ENCODE assay signal across 10 cellular contexts in genomic region chr1:77950873-77951272, GRCh38. TPM values are rescaled to one million over a fixed set of nuclear protein-coding genes. Genes with fewer than 3 reads are reported as not detected.
DNase-seq lines count a peak whose midpoint lies in the region; ATAC-seq and TF ChIP-seq lines count a peak whose summit lies in the region.
"Had no signal": no experiment of that assay in that cellular context is flagged by ENCODE, and none has a peak within 500 bp of the region (broad histone marks: within the 10 kb centered on the region; RNA-seq: fewer than 3 reads in every experiment).

No MANE protein-coding gene starts in this region.

- POLR2A ChIA-PET in activated CD8-positive, alpha-beta T cell treated with anti-CD3 and anti-CD28 coated beads for 36 hours (lab: Charles Lee) = interaction anchor here (0.7 to 3.0 kb wide), 14 partner anchors 8 to 171 kb away, joined by 3 to 20 read pairs (median 4); partner anchors contain the start of genes FUBP1 and MIGA1
- POLR2A ChIA-PET in activated CD8-positive, alpha-beta T cell treated with anti-CD3 and anti-CD28 coated beads, Interleukin-2, amount 10 ng/mL, durations not matched to agents 7 days and 5 days (lab: Charles Lee) = interaction anchor here (0.8 to 1.6 kb wide), 4 partner anchors 9 to 53 kb away, joined by 3 to 5 read pairs (median 4); partner anchors contain the start of genes DNAJB4 and FUBP1
- POLR2A ChIA-PET in GM10248 (lab: Yijun Ruan, JAX) = interaction anchor here (1.0 kb wide), 1 partner anchor 53 kb away, joined by 3 read pairs; no protein-coding TSS in a partner anchor

- H3K27ac ChIP-seq in smooth muscle cell (ENCODE audit: low read depth) = peak overlapping the region; percentile 6

- H3K27me3 Mint-ChIP-seq in activated CD8-positive, alpha-beta T cell treated with anti-CD3 and anti-CD28 coated beads for 36 hours = no peaks in the 10 kb centered on the region
- no peaks in the 10 kb centered on the region for H3K27me3 Mint-ChIP-seq in activated CD8-positive, alpha-beta T cell treated with anti-CD3 and anti-CD28 coated beads, Interleukin-2, amount 10 ng/mL, durations not matched to agents 7 days and 5 days (ENCODE audit: low read depth)

- no peaks in the 10 kb centered on the region for H3K9me3 ChIP-seq in smooth muscle cell (replicated peaks; ENCODE audit: low read depth)

- peaks cover 75% of the 10 kb centered on the region for H3K79me2 ChIP-seq in smooth muscle cell (ENCODE audit: low read depth)

- intact Hi-C loops in activated CD8-positive, alpha-beta T cell treated with anti-CD3 and anti-CD28 coated beads for 36 hours (cut with micrococcal nuclease) = no loop called here

- H3K4me3 Mint-ChIP-seq in activated CD8-positive, alpha-beta T cell treated with anti-CD3 and anti-CD28 coated beads for 36 hours = no peak overlapping the region
- no peak overlapping the region for H3K4me3 Mint-ChIP-seq in activated CD8-positive, alpha-beta T cell treated with anti-CD3 and anti-CD28 coated beads, Interleukin-2, amount 10 ng/mL, durations not matched to agents 7 days and 5 days

- peaks cover 57% of the 10 kb centered on the region for H3K36me3 Mint-ChIP-seq in activated CD8-positive, alpha-beta T cell treated with anti-CD3 and anti-CD28 coated beads for 36 hours (ENCODE audit: low read depth)
- H3K36me3 Mint-ChIP-seq in activated CD8-positive, alpha-beta T cell treated with anti-CD3 and anti-CD28 coated beads, Interleukin-2, amount 10 ng/mL, durations not matched to agents 7 days and 5 days (ENCODE audit: low read depth) = peaks cover 68% of the 10 kb centered on the region

- H3F3A ChIP-seq in smooth muscle cell (ENCODE audit: low read depth) = peaks cover 18% of the 10 kb centered on the region

- no peak for DNase-seq in activated CD8-positive, alpha-beta T cell treated with anti-CD3 and anti-CD28 coated beads for 36 hours
- DNase-seq in activated CD8-positive, alpha-beta T cell treated with anti-CD3 and anti-CD28 coated beads, Interleukin-2, amount 10 ng/mL, durations not matched to agents 7 days and 5 days = no peak
- DNase-seq in smooth muscle cell (lab: John Stamatoyannopoulos, UW; ENCODE audit: unreplicated experiment) = no peak
- no peak for DNase-seq in GM10248 (ENCODE audit: extremely low spot score)
- no peak for DNase-seq in dedifferentiated amniotic fluid mesenchymal stem cell (ENCODE audit: extremely low spot score)
- no peak for DNase-seq in SW 1271 (lab: John Stamatoyannopoulos, UW)
- DNase-seq: T-helper 2 cell had no signal

- H3K4me1 ChIP-seq in smooth muscle cell (ENCODE audit: low read depth) = peaks cover 3% of the 10 kb centered on the region

- no peaks in the 10 kb centered on the region for H3K27me3 ChIP-seq in smooth muscle cell (ENCODE audit: low read depth)

- H3K4me1 Mint-ChIP-seq in activated CD8-positive, alpha-beta T cell treated with anti-CD3 and anti-CD28 coated beads for 36 hours (ENCODE audit: low read depth) = peaks cover 50% of the 10 kb centered on the region
- H3K4me1 Mint-ChIP-seq in activated CD8-positive, alpha-beta T cell treated with anti-CD3 and anti-CD28 coated beads, Interleukin-2, amount 10 ng/mL, durations not matched to agents 7 days and 5 days (ENCODE audit: low read depth) = peaks cover 27% of the 10 kb centered on the region

- H3K27ac Mint-ChIP-seq in activated CD8-positive, alpha-beta T cell treated with anti-CD3 and anti-CD28 coated beads for 36 hours = peak overlapping the region; percentile 86
- no peak overlapping the region for H3K27ac Mint-ChIP-seq in activated CD8-positive, alpha-beta T cell treated with anti-CD3 and anti-CD28 coated beads, Interleukin-2, amount 10 ng/mL, durations not matched to agents 7 days and 5 days

- CTCF ChIA-PET in activated CD8-positive, alpha-beta T cell treated with anti-CD3 and anti-CD28 coated beads for 36 hours (lab: Charles Lee) = interaction anchor here (1.1 kb wide), 1 partner anchor 14 kb away, joined by 4 read pairs; no protein-coding TSS in a partner anchor
- CTCF ChIA-PET in activated CD8-positive, alpha-beta T cell treated with anti-CD3 and anti-CD28 coated beads, Interleukin-2, amount 10 ng/mL, durations not matched to agents 7 days and 5 days (lab: Charles Lee) = interaction anchor here (1.3 kb wide), 1 partner anchor 28 kb away, joined by 3 read pairs; the partner anchor contains the start of gene FUBP1
- CTCF ChIA-PET in GM10248 (lab: Yijun Ruan, JAX) = interaction anchor here (1.3 to 1.4 kb wide), 2 partner anchors 10 to 14 kb away, joined by 3 to 5 read pairs; no protein-coding TSS in a partner anchor

- H3K4me2 ChIP-seq in smooth muscle cell = no peak overlapping the region

- no peak for TF ChIP-seq CTCF in activated CD8-positive, alpha-beta T cell treated with anti-CD3 and anti-CD28 coated beads for 36 hours (IDR thresholded peaks at IDR 0.05)
- no peak for TF ChIP-seq CTCF in smooth muscle cell (IDR thresholded peaks at IDR 0.05; ENCODE audit: borderline replicate concordance, insufficient read depth, poor library complexity, severe bottlenecking)
- no peak for TF ChIP-seq CTCF in GM10248 (IDR thresholded peaks at IDR 0.05; ENCODE audit: control extremely low read depth, extremely low read depth, low read depth, missing control alignments)

- H4K20me1 ChIP-seq in smooth muscle cell (ENCODE audit: low read depth) = peaks cover 99% of the 10 kb centered on the region

- no peak overlapping the region for H3K9ac ChIP-seq in smooth muscle cell (ENCODE audit: low read depth)

- no peak overlapping the region for H3K4me3 ChIP-seq in smooth muscle cell

- no peaks in the 10 kb centered on the region for H3K9me3 Mint-ChIP-seq in activated CD8-positive, alpha-beta T cell treated with anti-CD3 and anti-CD28 coated beads for 36 hours
- no peaks in the 10 kb centered on the region for H3K9me3 Mint-ChIP-seq in activated CD8-positive, alpha-beta T cell treated with anti-CD3 and anti-CD28 coated beads, Interleukin-2, amount 10 ng/mL, durations not matched to agents 7 days and 5 days (ENCODE audit: insufficient read depth)

- peak; percentile 51 for ATAC-seq in activated CD8-positive, alpha-beta T cell treated with anti-CD3 and anti-CD28 coated beads for 36 hours
- ATAC-seq in activated CD8-positive, alpha-beta T cell treated with anti-CD3 and anti-CD28 coated beads, Interleukin-2, amount 10 ng/mL, durations not matched to agents 7 days and 5 days = no peak
- ATAC-seq in GM21619 (IDR thresholded peaks at IDR 0.05; ENCODE audit: unreplicated experiment) = peak; percentile 74
- ATAC-seq in HG03460 (IDR thresholded peaks at IDR 0.05; ENCODE audit: unreplicated experiment) = peak; percentile 46
- ATAC-seq: esophagus mucosa had no signal

- no peak overlapping the region for H2AFZ ChIP-seq in smooth muscle cell (ENCODE audit: low read depth)

- peaks cover 62% of the 10 kb centered on the region for H3K36me3 ChIP-seq in smooth muscle cell (ENCODE audit: low read depth)

RNA-seq across cellular contexts. Expression of gene FUBP1, which starts 28.0 kb away (rescaled TPM):
- total RNA-seq in activated CD8-positive, alpha-beta T cell treated with anti-CD3 and anti-CD28 coated beads for 36 hours = 100 to 1,000 TPM; 256 to 257 TPM
- total RNA-seq in activated CD8-positive, alpha-beta T cell treated with anti-CD3 and anti-CD28 coated beads, Interleukin-2, amount 10 ng/mL, durations not matched to agents 7 days and 5 days = 100 to 1,000 TPM; 195 to 197 TPM
- total RNA-seq in smooth muscle cell = 144 and 166 TPM in 2 replicates
- 50.5 and 60.4 TPM in 2 replicates for polyA plus RNA-seq in smooth muscle cell

RNA-seq across cellular contexts. Expression of gene DNAJB4, which starts 53.9 kb away (rescaled TPM):
- total RNA-seq in activated CD8-positive, alpha-beta T cell treated with anti-CD3 and anti-CD28 coated beads for 36 hours = 10 to 100 TPM in 1 of 2 experiments, 1 to 10 TPM in 1; 9.7 to 12.0 TPM
- 10 to 100 TPM in 1 of 2 experiments, 1 to 10 TPM in 1; 9.4 to 10.5 TPM for total RNA-seq in activated CD8-positive, alpha-beta T cell treated with anti-CD3 and anti-CD28 coated beads, Interleukin-2, amount 10 ng/mL, durations not matched to agents 7 days and 5 days
- total RNA-seq in smooth muscle cell = 48.9 and 92.8 TPM in 2 replicates
- polyA plus RNA-seq in smooth muscle cell = 31.5 and 43.4 TPM in 2 replicates
